In genomic region chr10:115861864-115862263, GRCh38 we compare ENCODE assay signal across 18 cellular contexts.
DNase-seq lines count a peak whose midpoint lies in the region; ATAC-seq, FAIRE-seq and TF ChIP-seq lines count a peak whose summit lies in the region.
"Had no signal": no experiment of that assay in that cellular context is flagged by ENCODE, and none has a peak within 500 bp of the region (broad histone marks: within the 10 kb centered on the region; RNA-seq: fewer than 3 reads in every experiment).

No MANE protein-coding gene starts in this region.

- TF ChIP-seq RAD21 in A549 (conservative IDR thresholded peaks at IDR 0.05 in 1 of 2, IDR thresholded peaks at IDR 0.05 in 1 of 2), result no peak

- TF ChIP-seq POLR2A in A549 (IDR thresholded peaks at IDR 0.05; ENCODE audit: low read length), result no peak

- FAIRE-seq in A549 (lab: Jason Lieb, UNC) (no peak), astrocyte (lab: Jason Lieb, UNC) (no peak)
- FAIRE-seq: A204.1, small intestine had no signal

- no peaks in the 10 kb centered on the region for H3K27me3 ChIP-seq in astrocyte (ENCODE audit: insufficient read depth, low read length)
- H3K27me3 ChIP-seq: ovary, Peyer's patch had no signal

- no peaks in the 10 kb centered on the region for H3K79me2 ChIP-seq in astrocyte (ENCODE audit: insufficient read depth, low read length)

- WGBS in A549 (ENCODE audit: missing lambda C conversion rate), result 63% methylated on average over 1 of the region's 1 CpG

- no peak for TF ChIP-seq CTCF in A549 (IDR thresholded peaks at IDR 0.05)
- TF ChIP-seq CTCF in HFFc6 (IDR thresholded peaks at IDR 0.05), result no peak
- TF ChIP-seq CTCF in astrocyte (IDR thresholded peaks at IDR 0.05; ENCODE audit: insufficient read depth, low read depth, low read length), result no peak
- no peak for TF ChIP-seq CTCF in glutamatergic neuron (IDR thresholded peaks at IDR 0.05; ENCODE audit: partially characterized antibody, unreplicated experiment)

- 0 out of 3 replicates have a peak overlapping the region, but pooled peaks have one; percentile 16 for H3K4me2 ChIP-seq in A549
- no peak overlapping the region for H3K4me2 ChIP-seq in astrocyte (ENCODE audit: low read length)

- peak in 1 of 2 experiments; percentile 36; a peak in 1 of 6 replicates for ATAC-seq in A549
- no peak for ATAC-seq in GM18870 (IDR thresholded peaks at IDR 0.05; ENCODE audit: unreplicated experiment)
- ATAC-seq: left colon had no signal

- H3K27ac Mint-ChIP-seq in HFFc6, result no peak overlapping the region; the same call in 1 of the 2 replicates
- H3K27ac Mint-ChIP-seq in astrocyte (ENCODE audit: unreplicated experiment), result no peak overlapping the region
- H3K27ac Mint-ChIP-seq in glutamatergic neuron (ENCODE audit: unreplicated experiment), result peak overlapping the region; percentile 98
- H3K27ac Mint-ChIP-seq: activated naive CD4-positive, alpha-beta T cell treated with anti-CD3 and anti-CD28 coated beads, Interleukin-2, amount 50 U/mL, for 24 hours had no signal

- DNase-seq in A549 (ENCODE audit: low read depth in 1 of 2, low spot score in 1 of 2), result peak; percentile 11 to 12
- DNase-seq in HFFc6, result peak; percentile 41
- DNase-seq in astrocyte (ENCODE audit: low read depth), result peak; percentile 52
- no peak for DNase-seq in glutamatergic neuron
- no peak for DNase-seq in activated T-cell treated with anti-CD3 and anti-CD28 coated beads, Interleukin-2, amount 50 U/mL, for 48 hours
- DNase-seq in NCI-H187 (lab: John Stamatoyannopoulos, UW), result no peak
- DNase-seq in NCI-H1417 treated with DMSO at 0.1 percent for 48 hours (lab: John Stamatoyannopoulos, UW), result no peak
- DNase-seq: activated CD8-positive, alpha-beta memory T cell treated with anti-CD3 and anti-CD28 coated beads, Interleukin-2, amount 50 U/mL, for 48 hours; head of caudate nucleus; left colon; ovary; Peyer's patch; small intestine; stimulated activated naive CD4-positive, alpha-beta T cell treated with Interleukin-2 at 50 U/mL for 16 hours had no signal

- H3K27ac ChIP-seq in A549 (no peak overlapping the region), astrocyte (ENCODE audit: low read depth, low read length) (no peak overlapping the region)
- H3K27ac ChIP-seq: ovary, Peyer's patch had no signal

- no peak overlapping the region for H3K4me3 Mint-ChIP-seq in HFFc6
- H3K4me3 Mint-ChIP-seq in astrocyte (ENCODE audit: unreplicated experiment), result no peak overlapping the region
- H3K4me3 Mint-ChIP-seq in glutamatergic neuron (ENCODE audit: unreplicated experiment), result no peak overlapping the region
- H3K4me3 Mint-ChIP-seq: activated naive CD4-positive, alpha-beta T cell treated with anti-CD3 and anti-CD28 coated beads, Interleukin-2, amount 50 U/mL, for 24 hours; central memory CD8-positive, alpha-beta T cell had no signal

- no peak for TF ChIP-seq EP300 in A549 (IDR thresholded peaks at IDR 0.05)

- H3K27me3 Mint-ChIP-seq in HFFc6 (ENCODE audit: insufficient read depth), result no peaks in the 10 kb centered on the region
- H3K27me3 Mint-ChIP-seq in astrocyte (ENCODE audit: low read depth, unreplicated experiment), result no peaks in the 10 kb centered on the region
- H3K27me3 Mint-ChIP-seq in glutamatergic neuron (ENCODE audit: unreplicated experiment), result peaks cover 7% of the 10 kb centered on the region
- H3K27me3 Mint-ChIP-seq: activated naive CD4-positive, alpha-beta T cell treated with anti-CD3 and anti-CD28 coated beads, Interleukin-2, amount 50 U/mL, for 24 hours; central memory CD8-positive, alpha-beta T cell had no signal

- H3K9me3 Mint-ChIP-seq in HFFc6, result no peaks in the 10 kb centered on the region
- peaks cover 2% of the 10 kb centered on the region for H3K9me3 Mint-ChIP-seq in astrocyte (ENCODE audit: unreplicated experiment)
- peaks cover 21% of the 10 kb centered on the region for H3K9me3 Mint-ChIP-seq in glutamatergic neuron (ENCODE audit: unreplicated experiment)
- H3K9me3 Mint-ChIP-seq: activated naive CD4-positive, alpha-beta T cell treated with anti-CD3 and anti-CD28 coated beads, Interleukin-2, amount 50 U/mL, for 24 hours had no signal

- no peaks in the 10 kb centered on the region for H4K20me1 ChIP-seq in astrocyte (ENCODE audit: insufficient read depth, low read length)

- peaks cover 27% of the 10 kb centered on the region for H3K4me1 Mint-ChIP-seq in HFFc6 (ENCODE audit: low read depth)
- peaks cover 5% of the 10 kb centered on the region for H3K4me1 Mint-ChIP-seq in astrocyte (ENCODE audit: low read depth, unreplicated experiment)
- peaks cover 55% of the 10 kb centered on the region for H3K4me1 Mint-ChIP-seq in glutamatergic neuron (ENCODE audit: low read depth, unreplicated experiment)
- H3K4me1 Mint-ChIP-seq: activated naive CD4-positive, alpha-beta T cell treated with anti-CD3 and anti-CD28 coated beads, Interleukin-2, amount 50 U/mL, for 24 hours; central memory CD8-positive, alpha-beta T cell had no signal

- no peaks in the 10 kb centered on the region for H3K36me3 ChIP-seq in astrocyte (ENCODE audit: insufficient read depth, low read length)
- H3K36me3 ChIP-seq: ovary, Peyer's patch had no signal

- CTCF ChIA-PET in A549 (lab: Yijun Ruan, JAX), result no interaction called here

- no peak overlapping the region for H2AFZ ChIP-seq in astrocyte (ENCODE audit: low read depth, low read length)

- H3K9ac ChIP-seq in astrocyte (ENCODE audit: low read length), result no peak overlapping the region

- no peaks in the 10 kb centered on the region for H3K36me3 Mint-ChIP-seq in HFFc6 (ENCODE audit: low read depth)
- no peaks in the 10 kb centered on the region for H3K36me3 Mint-ChIP-seq in astrocyte (ENCODE audit: low read depth, unreplicated experiment)
- no peaks in the 10 kb centered on the region for H3K36me3 Mint-ChIP-seq in glutamatergic neuron (ENCODE audit: unreplicated experiment)
- H3K36me3 Mint-ChIP-seq: activated naive CD4-positive, alpha-beta T cell treated with anti-CD3 and anti-CD28 coated beads, Interleukin-2, amount 50 U/mL, for 24 hours had no signal

- POLR2A ChIA-PET in A549 (lab: Yijun Ruan, JAX), result no interaction called here

- no peak overlapping the region for H3K4me3 ChIP-seq in A549
- no peak overlapping the region for H3K4me3 ChIP-seq in astrocyte (ENCODE audit: insufficient read depth, low read depth, low read length)
- H3K4me3 ChIP-seq: ovary, Peyer's patch had no signal

- no peaks in the 10 kb centered on the region for H3K9me3 ChIP-seq in A549
- H3K9me3 ChIP-seq in astrocyte (ENCODE audit: insufficient read depth, low read depth, low read length), result no peaks in the 10 kb centered on the region
- H3K9me3 ChIP-seq: ovary, Peyer's patch had no signal

- H3K4me1 ChIP-seq in A549, result peaks cover 8% of the 10 kb centered on the region; the same call in 2 of the 3 replicates
- no peaks in the 10 kb centered on the region for H3K4me1 ChIP-seq in astrocyte (ENCODE audit: insufficient read depth, low read length)
- H3K4me1 ChIP-seq: Peyer's patch had no signal

TF ChIP-seq in A549, 52 proteins besides CTCF, POLR2A, EP300 and RAD21:
- TF ChIP-seq HDAC2 (IDR thresholded peaks at IDR 0.05) (no peak), FOSL2 (IDR thresholded peaks at IDR 0.05) (no peak), FOSL2 (CRISPR knock-in tag; IDR thresholded peaks at IDR 0.05) (peak; percentile 60)

Comparison
In these comparisons a context has a peak if more than half of its experiments do, and no peak if none do; other contexts are left out.
1. DNase-seq: peak in A549 (2 of 2), HFFc6 (single experiment) and astrocyte (single experiment); none in glutamatergic neuron (single experiment), activated T-cell treated with anti-CD3 and anti-CD28 coated beads, Interleukin-2, amount 50 U/mL, for 48 hours (0 of 2), NCI-H187 (0 of 2) and NCI-H1417 treated with DMSO at 0.1 percent for 48 hours (single experiment).